ENCODE assay signal across 11 cellular contexts in the genomic region with DNA sequence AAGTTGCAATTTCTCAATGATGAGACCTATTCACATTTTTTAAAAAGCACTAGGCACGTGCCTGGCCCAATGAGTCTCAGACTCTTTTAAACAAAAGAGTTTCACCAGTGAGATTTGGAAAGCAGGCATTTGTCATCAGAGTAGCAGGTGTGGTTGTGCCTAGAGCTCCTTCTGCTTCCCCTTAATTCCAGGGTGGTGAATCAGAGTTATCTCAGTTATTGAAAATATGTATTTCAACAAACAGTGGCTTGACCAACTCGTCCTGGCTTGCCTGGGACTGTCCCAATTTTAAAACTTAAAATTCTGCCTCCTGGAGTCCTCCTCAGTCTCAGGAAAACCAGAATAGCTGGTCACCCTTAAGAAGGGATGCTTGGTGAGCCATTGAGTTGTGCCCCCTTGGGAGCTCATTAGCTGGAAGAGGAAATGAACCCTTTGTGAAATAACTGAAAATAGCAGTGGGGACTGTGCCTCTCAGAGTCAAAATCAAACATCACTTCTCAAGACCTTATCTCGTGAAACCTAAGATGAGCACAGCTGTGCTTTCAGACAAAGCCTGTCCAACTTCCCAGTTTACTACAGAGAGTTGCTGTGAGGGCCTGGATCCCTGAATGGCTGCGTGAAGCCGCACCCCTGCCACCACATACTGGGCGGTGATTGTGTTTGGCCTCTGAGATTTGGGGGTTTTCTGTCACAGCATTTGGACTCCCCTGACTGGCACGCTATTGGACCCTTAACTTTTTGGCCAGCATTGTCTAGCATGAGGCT.
DNase-seq lines count a peak whose midpoint lies in the region; ATAC-seq and TF ChIP-seq lines count a peak whose summit lies in the region.
"Had no signal": no experiment of that assay in that cellular context is flagged by ENCODE, and none has a peak within 500 bp of the region (broad histone marks: within the 10 kb centered on the region; RNA-seq: fewer than 3 reads in every experiment).

No MANE protein-coding gene starts in this region.

- TF ChIP-seq CTCF in RWPE1 (conservative IDR thresholded peaks at IDR 0.05; ENCODE audit: low read depth) (no peak), fibroblast of pulmonary artery (IDR thresholded peaks at IDR 0.05; ENCODE audit: low read length, missing control alignments) (no peak), vagina (IDR thresholded peaks at IDR 0.05) (no peak), MM.1S (IDR thresholded peaks at IDR 0.05; ENCODE audit: low read length) (no peak)

- H2AFZ ChIP-seq in MM.1S (ENCODE audit: low read length) = no peak overlapping the region

- no peaks in the 10 kb centered on the region for H3K4me1 ChIP-seq in right cardiac atrium (ENCODE audit: control insufficient read depth, insufficient read depth, low read length)
- H3K4me1 ChIP-seq in vagina = peaks cover 14% of the 10 kb centered on the region
- no peaks in the 10 kb centered on the region for H3K4me1 ChIP-seq in MM.1S (ENCODE audit: low read length)
- H3K4me1 ChIP-seq in CD4-positive, alpha-beta memory T cell (ENCODE audit: insufficient read depth, low read length) = no peaks in the 10 kb centered on the region

- H3K27me3 Mint-ChIP-seq in CD4-positive, alpha-beta memory T cell = peaks cover 10 to 34% of the 10 kb centered on the region in 2 donors

- H3K4me3 Mint-ChIP-seq in CD4-positive, alpha-beta memory T cell = no peak overlapping the region
- H3K4me3 Mint-ChIP-seq: B cell; dendritic cell treated with granulocyte-macrophage colony-stimulating factor and Interleukin-4, amounts not matched to agents 40 ng/mL and 50 ng/mL, for 4 days had no signal

- H3K4me2 ChIP-seq in MM.1S (ENCODE audit: low read depth, low read length) = no peak overlapping the region

- no peaks in the 10 kb centered on the region for H3K4me1 Mint-ChIP-seq in CD4-positive, alpha-beta memory T cell

- H4K20me1 ChIP-seq in MM.1S (ENCODE audit: insufficient read depth, low read length) = no peaks in the 10 kb centered on the region

- H3F3A ChIP-seq in MM.1S (ENCODE audit: insufficient read depth, low read length) = no peaks in the 10 kb centered on the region

- peaks cover 0 to 19% (median 8%) of the 10 kb centered on the region in 8 donors for H3K9me3 Mint-ChIP-seq in CD4-positive, alpha-beta memory T cell

- POLR2A ChIA-PET in RWPE1 (lab: Yijun Ruan, JAX; ENCODE audit: low non-redundant PET) = interaction anchor here (0.5 kb wide), 1 partner anchor 20 kb away, joined by 3 read pairs; no protein-coding TSS in a partner anchor
- POLR2A ChIA-PET in CD4-positive, alpha-beta memory T cell (lab: Charles Lee; ENCODE audit: partially characterized antibody) = no interaction called here

- ATAC-seq in Right ventricle myocardium inferior (peak; percentile 20), right cardiac atrium (no peak), HG02852 (IDR thresholded peaks at IDR 0.05; ENCODE audit: unreplicated experiment) (no peak)

- H3K4me3 ChIP-seq in right cardiac atrium (ENCODE audit: low read length) (no peak overlapping the region), fibroblast of pulmonary artery (replicated peaks; ENCODE audit: low read depth, low read length) (no peak overlapping the region), vagina (no peak overlapping the region), MM.1S (ENCODE audit: low read length) (no peak overlapping the region)
- H3K4me3 ChIP-seq in CD4-positive, alpha-beta memory T cell (ENCODE audit: low read length in 2 of 2) = no peak overlapping the region

- H3K9me2 ChIP-seq in MM.1S (replicated peaks; ENCODE audit: insufficient read depth, low read length) = no peaks in the 10 kb centered on the region

- H3K36me3 Mint-ChIP-seq in CD4-positive, alpha-beta memory T cell = peaks cover 0 to 4% of the 10 kb centered on the region in 2 donors

- no peak overlapping the region for H3K9ac ChIP-seq in MM.1S (ENCODE audit: low read length)

- DNase-seq in Right ventricle myocardium inferior (ENCODE audit: missing footprints) = no peak
- DNase-seq in right cardiac atrium = no peak
- peak; percentile 99 for DNase-seq in RWPE1 (ENCODE audit: low spot score)
- DNase-seq in fibroblast of pulmonary artery (ENCODE audit: low read depth) = peak; percentile 16
- peak; percentile 67 to 76 for DNase-seq in vagina (ENCODE audit: extremely low spot score in 2 of 2)
- no peak for DNase-seq in MM.1S
- DNase-seq in CD4-positive, alpha-beta memory T cell = no peak
- DNase-seq: stimulated activated CD8-positive, alpha-beta memory T cell treated with anti-CD3 and anti-CD28 coated beads, Interleukin-4, amount 100 ng/mL, for 48 hours had no signal

- H3K27ac Mint-ChIP-seq in CD4-positive, alpha-beta memory T cell = no peak overlapping the region
- H3K27ac Mint-ChIP-seq: B cell; dendritic cell treated with granulocyte-macrophage colony-stimulating factor and Interleukin-4, amounts not matched to agents 40 ng/mL and 50 ng/mL, for 4 days had no signal

- 66% methylated on average over 7 of the region's 7 CpGs for WGBS in right cardiac atrium

- no peaks in the 10 kb centered on the region for H3K9me3 ChIP-seq in right cardiac atrium (ENCODE audit: control insufficient read depth, low read length)
- no peaks in the 10 kb centered on the region for H3K9me3 ChIP-seq in vagina
- H3K9me3 ChIP-seq in MM.1S (replicated peaks; ENCODE audit: insufficient read depth, low read length) = no peaks in the 10 kb centered on the region
- no peaks in the 10 kb centered on the region for H3K9me3 ChIP-seq in CD4-positive, alpha-beta memory T cell (ENCODE audit: control insufficient read depth in 1 of 2, low read length in 2 of 2)

- H3K36me3 ChIP-seq in vagina = no peaks in the 10 kb centered on the region
- no peaks in the 10 kb centered on the region for H3K36me3 ChIP-seq in MM.1S (replicated peaks; ENCODE audit: insufficient read depth, low read length)
- H3K36me3 ChIP-seq in CD4-positive, alpha-beta memory T cell (ENCODE audit: insufficient read depth, low read length) = no peaks in the 10 kb centered on the region

- TF ChIP-seq POLR2A in vagina (IDR thresholded peaks at IDR 0.05) = no peak

- H3K79me2 ChIP-seq in MM.1S (ENCODE audit: low read length) = no peaks in the 10 kb centered on the region

- H3K27me3 ChIP-seq in right cardiac atrium (ENCODE audit: control insufficient read depth, insufficient read depth) (no peaks in the 10 kb centered on the region), vagina (no peaks in the 10 kb centered on the region), MM.1S (replicated peaks; ENCODE audit: insufficient read depth, low read length) (peaks cover 79% of the 10 kb centered on the region)
- no peaks in the 10 kb centered on the region for H3K27me3 ChIP-seq in CD4-positive, alpha-beta memory T cell (ENCODE audit: insufficient read depth, low read length)

- intact Hi-C loops in Right ventricle myocardium inferior (cut with DNase I) (no loop called here), right cardiac atrium (cut with DNase I) (no loop called here), vagina (cut with DNase I) (no loop called here)
- intact Hi-C loops in CD4-positive, alpha-beta memory T cell (cut with micrococcal nuclease) = no loop called here

- CTCF ChIA-PET in RWPE1 (lab: Yijun Ruan, JAX) = interaction anchor here (1.1 to 1.2 kb wide), 3 partner anchors 13 to 415 kb away, joined by 3 to 4 read pairs (median 3); no protein-coding TSS in a partner anchor
- CTCF ChIA-PET in CD4-positive, alpha-beta memory T cell (lab: Charles Lee; ENCODE audit: partially characterized antibody) = no interaction called here

- H3K27ac ChIP-seq in right cardiac atrium (ENCODE audit: low read length) (no peak overlapping the region), RWPE1 (peak overlapping the region; percentile 94), vagina (peak overlapping the region; percentile 29), MM.1S (ENCODE audit: low read length) (no peak overlapping the region)
- no peak overlapping the region for H3K27ac ChIP-seq in CD4-positive, alpha-beta memory T cell (ENCODE audit: low read depth, low read length)

Comparison
In these comparisons a context has a peak if more than half of its experiments do, and no peak if none do; other contexts are left out.
1. DNase-seq: peak in RWPE1 (single experiment), fibroblast of pulmonary artery (single experiment) and vagina (2 of 2); none in Right ventricle myocardium inferior (single experiment), right cardiac atrium (0 of 3), MM.1S (single experiment) and CD4-positive, alpha-beta memory T cell (0 of 5).
2. H3K27ac ChIP-seq: peak in RWPE1 (single experiment) and vagina (single experiment); none in right cardiac atrium (single experiment), MM.1S (single experiment) and CD4-positive, alpha-beta memory T cell (single experiment).